8 cellular contexts compared by ENCODE assay signal in genomic region chr2:69685321-69686048, GRCh38. TPM values are rescaled to one million over a fixed set of nuclear protein-coding genes. Genes with fewer than 3 reads are reported as not detected.
A peak's percentile ranks its signal among the peaks of the same experiment; 100 is the strongest.
DNase-seq lines count a peak whose midpoint lies in the region; ATAC-seq and TF ChIP-seq lines count a peak whose summit lies in the region.

No MANE protein-coding gene starts in this region.

- no peak overlapping the region for H2BK12ac ChIP-seq in neuronal stem cell (ENCODE audit: low read length)

- no peak overlapping the region for H2BK15ac ChIP-seq in neuronal stem cell (ENCODE audit: low read length)

- H3K14ac ChIP-seq in neuronal stem cell (ENCODE audit: low read length): no peak overlapping the region

- no peaks in the 10 kb centered on the region for H3K79me1 ChIP-seq in neuronal stem cell (ENCODE audit: low read depth, low read length)

- peaks cover 4% of the 10 kb centered on the region for H3K9me3 Mint-ChIP-seq in activated CD4-positive, alpha-beta T cell treated with anti-CD3 and anti-CD28 coated beads, Interleukin-2, amount 10 ng/mL, durations not matched to agents 7 days and 5 days
- H3K9me3 Mint-ChIP-seq in dendritic cell treated with granulocyte-macrophage colony-stimulating factor and Interleukin-4, amounts not matched to agents 40 ng/mL and 50 ng/mL, for 4 days: no peaks in the 10 kb centered on the region

- CTCF ChIA-PET in activated CD4-positive, alpha-beta T cell treated with anti-CD3 and anti-CD28 coated beads, Interleukin-2, amount 10 ng/mL, durations not matched to agents 7 days and 5 days (lab: Charles Lee): interaction anchor here (1.2 to 1.8 kb wide), 4 partner anchors 8 to 41 kb away, joined by 3 to 8 read pairs (median 4); no protein-coding TSS in a partner anchor

- no peak overlapping the region for H4K91ac ChIP-seq in neuronal stem cell (ENCODE audit: low read depth, low read length, poor library complexity)

- no peak overlapping the region for H4K8ac ChIP-seq in neuronal stem cell (ENCODE audit: low read depth, low read length)

- H3K23ac ChIP-seq in neuronal stem cell (ENCODE audit: low read depth, low read length, poor library complexity): no peak overlapping the region

- peaks cover 15% of the 10 kb centered on the region for H3K36me3 Mint-ChIP-seq in activated CD4-positive, alpha-beta T cell treated with anti-CD3 and anti-CD28 coated beads, Interleukin-2, amount 10 ng/mL, durations not matched to agents 7 days and 5 days (ENCODE audit: low read depth)
- H3K36me3 Mint-ChIP-seq in dendritic cell treated with granulocyte-macrophage colony-stimulating factor and Interleukin-4, amounts not matched to agents 40 ng/mL and 50 ng/mL, for 4 days (ENCODE audit: low read depth): no peaks in the 10 kb centered on the region

- H3K4me3 ChIP-seq in heart left ventricle: no peak overlapping the region
- no peak overlapping the region for H3K4me3 ChIP-seq in neuronal stem cell (ENCODE audit: low read length in 2 of 2)

- no peak overlapping the region for H2AK5ac ChIP-seq in neuronal stem cell (ENCODE audit: low read depth, low read length)

- peak; percentile 43 to 57 for DNase-seq in activated CD4-positive, alpha-beta T cell treated with anti-CD3 and anti-CD28 coated beads, Interleukin-2, amount 50 U/mL, for 48 hours
- no peak for DNase-seq in activated CD4-positive, alpha-beta T cell treated with anti-CD3 and anti-CD28 coated beads, Interleukin-2, amount 10 ng/mL, durations not matched to agents 7 days and 5 days
- peak in 2 of 3 donors; percentile 15 to 31 for DNase-seq in stimulated activated CD4-positive, alpha-beta T cell treated with anti-CD3 and anti-CD28 coated beads, TNF-alpha, amount 100 ng/mL, for 48 hours (ENCODE audit: low read depth in 3 of 3)
- DNase-seq in heart left ventricle (no peak), neuronal stem cell (ENCODE audit: low spot score) (no peak)

- H3K9ac ChIP-seq in neuronal stem cell (ENCODE audit: low read depth, low read length, poor library complexity): no peak overlapping the region

- peaks cover 3 to 61% (median 17%) of the 10 kb centered on the region in 12 donors for H3K4me1 ChIP-seq in heart left ventricle
- no peaks in the 10 kb centered on the region for H3K4me1 ChIP-seq in neuronal stem cell (ENCODE audit: control insufficient read depth in 2 of 2, insufficient read depth in 1 of 2, low read depth in 1 of 2, low read length in 2 of 2)

- H3K27me3 ChIP-seq in heart left ventricle: no peaks in the 10 kb centered on the region
- H3K27me3 ChIP-seq in neuronal stem cell (ENCODE audit: control insufficient read depth in 3 of 3, insufficient read depth in 3 of 3, low read depth in 1 of 3, low read length in 3 of 3): no peaks in the 10 kb centered on the region

- POLR2A ChIA-PET in activated CD4-positive, alpha-beta T cell treated with anti-CD3 and anti-CD28 coated beads, Interleukin-2, amount 10 ng/mL, durations not matched to agents 7 days and 5 days (lab: Charles Lee): no interaction called here

- H2AFZ ChIP-seq in neuronal stem cell (ENCODE audit: low read length): no peak overlapping the region

- no peak overlapping the region for H3K27ac Mint-ChIP-seq in activated CD4-positive, alpha-beta T cell treated with anti-CD3 and anti-CD28 coated beads, Interleukin-2, amount 10 ng/mL, durations not matched to agents 7 days and 5 days
- peak overlapping the region; percentile 88 for H3K27ac Mint-ChIP-seq in dendritic cell treated with granulocyte-macrophage colony-stimulating factor and Interleukin-4, amounts not matched to agents 40 ng/mL and 50 ng/mL, for 4 days

- 93 to 95% (median 94%) methylated on average over 5 of the region's 5 CpGs for WGBS in heart left ventricle, 4 donors
- WGBS in neuronal stem cell (ENCODE audit: extremely low coverage in 2 of 2, insufficient read length in 2 of 2, insufficient replicate concordance in 1 of 2), 2 donors: no CpG with 5 or more reads among the region's 5 CpGs

- intact Hi-C loops in dendritic cell treated with granulocyte-macrophage colony-stimulating factor and Interleukin-4, amounts not matched to agents 40 ng/mL and 50 ng/mL, for 4 days (cut with micrococcal nuclease): no loop called here
- intact Hi-C loops in heart left ventricle (cut with DNase I): no loop called here

- no peak overlapping the region for H2BK5ac ChIP-seq in neuronal stem cell (ENCODE audit: low read length)

- H3K36me3 ChIP-seq in heart left ventricle: no peaks in the 10 kb centered on the region
- no peaks in the 10 kb centered on the region for H3K36me3 ChIP-seq in neuronal stem cell (replicated peaks in 1 of 2; ENCODE audit: control insufficient read depth in 2 of 2, insufficient read depth in 2 of 2, low read length in 2 of 2)

- TF ChIP-seq CTCF in heart left ventricle (IDR thresholded peaks at IDR 0.05): no peak

- ATAC-seq in HG03521 (IDR thresholded peaks at IDR 0.05; ENCODE audit: unreplicated experiment) (peak; percentile 66), GM18505 (IDR thresholded peaks at IDR 0.05; ENCODE audit: unreplicated experiment) (no peak), heart left ventricle (no peak)

- no peak overlapping the region for H3K4ac ChIP-seq in neuronal stem cell (ENCODE audit: low read length)

- H3K18ac ChIP-seq in neuronal stem cell (ENCODE audit: low read length): no peak overlapping the region

- H3K4me2 ChIP-seq in neuronal stem cell (ENCODE audit: insufficient read depth, low read length, poor library complexity, severe bottlenecking): no peak overlapping the region

- no peak for TF ChIP-seq POLR2A in GM18505 (IDR thresholded peaks at IDR 0.05; ENCODE audit: borderline replicate concordance, extremely low read depth, insufficient read depth, insufficient read length)
- TF ChIP-seq POLR2A in heart left ventricle (IDR thresholded peaks at IDR 0.05): no peak

- no peaks in the 10 kb centered on the region for H3K9me3 ChIP-seq in heart left ventricle
- H3K9me3 ChIP-seq in neuronal stem cell (replicated peaks in 1 of 2; ENCODE audit: control insufficient read depth in 2 of 2, insufficient read depth in 1 of 2, low read depth in 1 of 2, low read length in 2 of 2): no peaks in the 10 kb centered on the region

- no peaks in the 10 kb centered on the region for H3K27me3 Mint-ChIP-seq in activated CD4-positive, alpha-beta T cell treated with anti-CD3 and anti-CD28 coated beads, Interleukin-2, amount 10 ng/mL, durations not matched to agents 7 days and 5 days
- H3K27me3 Mint-ChIP-seq in dendritic cell treated with granulocyte-macrophage colony-stimulating factor and Interleukin-4, amounts not matched to agents 40 ng/mL and 50 ng/mL, for 4 days: no peaks in the 10 kb centered on the region

- H3K4me3 Mint-ChIP-seq in activated CD4-positive, alpha-beta T cell treated with anti-CD3 and anti-CD28 coated beads, Interleukin-2, amount 10 ng/mL, durations not matched to agents 7 days and 5 days: no peak overlapping the region
- H3K4me3 Mint-ChIP-seq in dendritic cell treated with granulocyte-macrophage colony-stimulating factor and Interleukin-4, amounts not matched to agents 40 ng/mL and 50 ng/mL, for 4 days: no peak overlapping the region

- no peak overlapping the region for H2BK120ac ChIP-seq in neuronal stem cell (ENCODE audit: low read depth, low read length)

- H3K27ac ChIP-seq in heart left ventricle (peak overlapping the region in 1 of 12 donors; percentile 17), neuronal stem cell (replicated peaks; ENCODE audit: low read length) (no peak overlapping the region)

- peaks cover 57% of the 10 kb centered on the region for H3K4me1 Mint-ChIP-seq in activated CD4-positive, alpha-beta T cell treated with anti-CD3 and anti-CD28 coated beads, Interleukin-2, amount 10 ng/mL, durations not matched to agents 7 days and 5 days
- H3K4me1 Mint-ChIP-seq in dendritic cell treated with granulocyte-macrophage colony-stimulating factor and Interleukin-4, amounts not matched to agents 40 ng/mL and 50 ng/mL, for 4 days (ENCODE audit: low read depth): peaks cover 54% of the 10 kb centered on the region

RNA-seq across cellular contexts. Expression of gene AAK1, which starts 41.9 kb away (rescaled TPM):
- total RNA-seq in activated CD4-positive, alpha-beta T cell treated with anti-CD3 and anti-CD28 coated beads, Interleukin-2, amount 10 ng/mL, durations not matched to agents 7 days and 5 days: 100 to 1,000 TPM; 119 to 121 TPM
- 100 to 1,000 TPM in 7 of 9 donors, 10 to 100 TPM in 2; 68.7 to 167 (median 131) TPM for total RNA-seq in heart left ventricle
- polyA plus RNA-seq in heart left ventricle: 10 to 100 TPM; 34.4 to 34.9 TPM
- polyA plus RNA-seq in neuronal stem cell (2013, experiment 1 of 2): 16.3 TPM
- 17.1 TPM for polyA plus RNA-seq in neuronal stem cell (2013, experiment 2 of 2)

RNA-seq across cellular contexts. Expression of gene ANXA4, which starts 56.4 kb away (rescaled TPM):
- 10 to 100 TPM; 70.6 to 75.9 TPM for total RNA-seq in activated CD4-positive, alpha-beta T cell treated with anti-CD3 and anti-CD28 coated beads, Interleukin-2, amount 10 ng/mL, durations not matched to agents 7 days and 5 days
- 10 to 100 TPM in 8 of 9 donors, 1 to 10 TPM in 1; 7.3 to 73.5 (median 22.2) TPM for total RNA-seq in heart left ventricle
- 10 to 100 TPM; 10.3 to 16.5 TPM for polyA plus RNA-seq in heart left ventricle
- 6.2 TPM for polyA plus RNA-seq in neuronal stem cell (2013, experiment 1 of 2)
- 6.6 TPM for polyA plus RNA-seq in neuronal stem cell (2013, experiment 2 of 2)

Comparison
In these comparisons a context has a peak if more than half of its experiments do, and no peak if none do; other contexts are left out.
1. DNase-seq: peak in activated CD4-positive, alpha-beta T cell treated with anti-CD3 and anti-CD28 coated beads, Interleukin-2, amount 50 U/mL, for 48 hours (2 of 2) and stimulated activated CD4-positive, alpha-beta T cell treated with anti-CD3 and anti-CD28 coated beads, TNF-alpha, amount 100 ng/mL, for 48 hours (2 of 3); none in activated CD4-positive, alpha-beta T cell treated with anti-CD3 and anti-CD28 coated beads, Interleukin-2, amount 10 ng/mL, durations not matched to agents 7 days and 5 days (single experiment), heart left ventricle (0 of 5) and neuronal stem cell (single experiment).